Comparison of ENCODE assay signal across 15 cellular contexts in the genomic region with DNA sequence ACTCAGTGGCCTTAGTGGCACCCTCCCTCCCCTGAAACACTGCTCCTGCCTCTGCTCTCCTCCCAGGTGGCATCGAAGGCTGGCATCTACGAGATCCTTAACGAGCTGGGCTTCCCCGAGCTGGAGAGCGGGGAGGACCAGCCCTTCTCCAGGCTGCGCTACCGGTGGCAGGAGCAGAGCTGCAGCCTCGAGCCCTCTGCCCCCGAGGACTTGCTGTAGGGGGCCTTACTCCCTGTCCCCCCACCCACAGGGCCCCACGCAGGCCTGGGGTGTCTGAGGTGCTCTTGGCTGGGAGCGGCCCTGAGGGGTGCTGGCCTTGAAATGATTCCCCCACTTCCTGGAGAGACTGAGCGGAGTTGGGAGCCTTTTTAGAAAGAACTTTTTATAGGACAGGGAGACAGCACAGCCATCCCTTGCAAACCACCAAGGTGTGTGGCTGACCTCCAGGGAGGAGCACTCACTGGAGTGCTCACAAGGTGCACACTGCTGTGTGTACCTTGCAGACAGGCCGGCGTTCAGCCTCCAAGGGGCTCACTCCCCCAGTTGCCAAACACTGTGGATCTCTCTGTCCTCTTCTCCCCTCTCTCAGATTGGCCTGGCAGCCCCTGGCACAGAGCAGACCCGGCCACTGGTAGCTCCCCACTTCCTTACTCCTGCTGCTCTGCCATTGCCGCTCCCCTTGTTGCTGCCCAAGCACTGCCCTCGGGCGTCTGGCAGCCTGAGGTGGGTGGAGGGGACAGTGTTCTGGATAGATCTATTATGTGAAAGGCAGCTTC. TPM values are rescaled to one million over a fixed set of nuclear protein-coding genes. Genes with fewer than 3 reads are reported as not detected.
"Had no signal": no experiment of that assay in that cellular context is flagged by ENCODE, and none has a peak within 500 bp of the region (broad histone marks: within the 10 kb centered on the region; RNA-seq: fewer than 3 reads in every experiment).

No MANE protein-coding gene starts in this region.

- H3K27ac Mint-ChIP-seq: activated B cell treated with CpG ODN at 0.5 μM for 24 hours; activated T-cell treated with anti-CD3 and anti-CD28 coated beads, Interleukin-2, amount 50 U/mL, for 72 hours; mesothelial cell of epicardium; stimulated activated naive B cell treated with anti-CD40 and anti-IgM and Interleukin-4, amounts not matched to agents 10 μg/mL and 1 μg/mL and 100 μg/mL, for 72 hours; T-helper 17 cell had no signal

- H3K9me3 Mint-ChIP-seq: activated B cell treated with CpG ODN at 0.5 μM for 24 hours; activated T-cell treated with anti-CD3 and anti-CD28 coated beads, Interleukin-2, amount 50 U/mL, for 72 hours; mesothelial cell of epicardium; stimulated activated naive B cell treated with anti-CD40 and anti-IgM and Interleukin-4, amounts not matched to agents 10 μg/mL and 1 μg/mL and 100 μg/mL, for 72 hours had no signal

- H3K9me3 ChIP-seq: body of pancreas had no signal

- H3K4me1 ChIP-seq: body of pancreas had no signal

- H3K27me3 Mint-ChIP-seq: activated B cell treated with CpG ODN at 0.5 μM for 24 hours; stimulated activated naive B cell treated with anti-CD40 and anti-IgM and Interleukin-4, amounts not matched to agents 10 μg/mL and 1 μg/mL and 100 μg/mL, for 72 hours; T-helper 17 cell had no signal

- H3K27me3 ChIP-seq: body of pancreas had no signal

- H3K4me3 Mint-ChIP-seq: activated B cell treated with CpG ODN at 0.5 μM for 24 hours; activated T-cell treated with anti-CD3 and anti-CD28 coated beads, Interleukin-2, amount 50 U/mL, for 72 hours; mesothelial cell of epicardium; stimulated activated naive B cell treated with anti-CD40 and anti-IgM and Interleukin-4, amounts not matched to agents 10 μg/mL and 1 μg/mL and 100 μg/mL, for 72 hours; T-helper 17 cell had no signal

- H3K36me3 Mint-ChIP-seq: mesothelial cell of epicardium had no signal

- ATAC-seq: activated T-cell treated with anti-CD3 and anti-CD28 coated beads, Interleukin-2, amount 50 U/mL, for 72 hours; body of pancreas; right cardiac atrium; stimulated activated naive B cell treated with anti-CD40 and anti-IgM and Interleukin-4, amounts not matched to agents 10 μg/mL and 1 μg/mL and 100 μg/mL, for 72 hours; T-helper 17 cell had no signal

- DNase-seq: activated B cell treated with CpG ODN at 0.5 μM for 24 hours; activated CD4-positive, alpha-beta T cell treated with anti-CD3 and anti-CD28 coated beads, Interleukin-2, amount 50 U/mL, for 1 hour; activated naive CD4-positive, alpha-beta T cell treated with Interleukin-2 at 50 U/mL for 16 hours; activated T-cell treated with anti-CD3 and anti-CD28 coated beads, Interleukin-2, amount 50 U/mL, for 72 hours; body of pancreas; central memory CD4-positive, alpha-beta T cell; effector memory CD4-positive, alpha-beta T cell; erythroblast; hippocampal formation; stimulated activated naive B cell treated with anti-CD40 and anti-IgM and Interleukin-4, amounts not matched to agents 10 μg/mL and 1 μg/mL and 100 μg/mL, for 72 hours; T-helper 17 cell; trophoblast cell had no signal

- H3K4me3 ChIP-seq: body of pancreas had no signal

- H3K27ac ChIP-seq: body of pancreas had no signal

RNA-seq across cellular contexts. Expression of gene PRF1, which starts 35.8 kb away (rescaled TPM):
- total RNA-seq: myocyte had no signal
